2 cellular contexts compared by ENCODE assay signal in the genomic region with DNA sequence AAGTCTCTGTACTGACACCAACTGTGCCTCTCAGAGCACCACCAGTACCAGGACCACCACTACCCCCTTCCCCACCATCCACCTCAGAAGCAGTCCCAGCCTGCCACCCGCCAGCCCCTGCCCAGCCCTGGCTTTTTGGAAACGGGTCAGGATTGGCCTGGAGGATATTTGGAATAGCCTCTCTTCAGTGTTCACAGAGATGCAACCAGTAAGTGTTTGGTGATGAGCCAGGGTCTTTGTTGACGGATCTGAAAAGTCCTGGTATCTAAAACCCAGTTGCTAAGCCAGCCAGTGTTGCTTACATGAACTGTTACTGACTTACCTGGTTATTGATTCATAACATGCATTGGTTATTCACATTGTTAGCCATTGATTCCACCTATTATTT.
TF ChIP-seq lines count a peak whose summit lies in the region.

No MANE protein-coding gene starts in this region.

TF ChIP-seq in SK-N-SH, 30 proteins besides CTCF, POLR2A, EP300 and RAD21 (continued from another document):
- TF ChIP-seq TAF1 (IDR thresholded peaks at IDR 0.05; ENCODE audit: borderline replicate concordance, low read depth, low read length): no peak

TF ChIP-seq in SK-N-SH treated with all-trans-retinoic acid at 6 μM for 48 hours, 23 proteins besides CTCF, POLR2A, EP300 and RAD21 (continued from another document):
- TF ChIP-seq, protein P1, sequence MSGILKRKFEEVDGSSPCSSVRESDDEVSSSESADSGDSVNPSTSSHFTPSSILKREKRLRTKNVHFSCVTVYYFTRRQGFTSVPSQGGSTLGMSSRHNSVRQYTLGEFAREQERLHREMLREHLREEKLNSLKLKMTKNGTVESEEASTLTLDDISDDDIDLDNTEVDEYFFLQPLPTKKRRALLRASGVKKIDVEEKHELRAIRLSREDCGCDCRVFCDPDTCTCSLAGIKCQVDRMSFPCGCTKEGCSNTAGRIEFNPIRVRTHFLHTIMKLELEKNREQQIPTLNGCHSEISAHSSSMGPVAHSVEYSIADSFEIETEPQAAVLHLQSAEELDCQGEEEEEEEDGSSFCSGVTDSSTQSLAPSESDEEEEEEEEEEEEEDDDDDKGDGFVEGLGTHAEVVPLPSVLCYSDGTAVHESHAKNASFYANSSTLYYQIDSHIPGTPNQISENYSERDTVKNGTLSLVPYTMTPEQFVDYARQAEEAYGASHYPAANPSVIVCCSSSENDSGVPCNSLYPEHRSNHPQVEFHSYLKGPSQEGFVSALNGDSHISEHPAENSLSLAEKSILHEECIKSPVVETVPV (CRISPR knock-in tag; IDR thresholded peaks at IDR 0.05): no peak
TF ChIP-seq in SK-N-SH treated with all-trans-retinoic acid at 6 μM for 48 hours: peak in this region for 0.
